ENCODE assay signal across 21 cellular contexts in the genomic region with DNA sequence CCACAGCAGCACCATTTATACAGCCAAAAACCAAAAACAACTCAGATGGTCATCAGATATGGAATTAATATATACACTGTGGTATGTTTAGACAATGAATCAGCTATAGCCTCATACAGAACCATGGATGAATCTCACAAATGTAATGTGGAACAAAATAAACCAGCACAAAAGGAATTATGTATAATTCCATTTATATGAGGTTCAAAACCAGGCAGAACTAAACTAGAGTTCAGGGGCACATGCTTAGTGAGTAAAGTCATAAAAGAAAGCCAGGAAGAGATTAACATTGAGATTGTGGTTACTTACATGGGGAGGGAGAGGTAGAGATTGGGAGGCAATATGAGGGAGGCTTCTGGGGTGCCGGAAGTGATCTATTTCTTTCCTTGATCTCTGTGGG.
DNase-seq lines count a peak whose midpoint lies in the region; ATAC-seq, FAIRE-seq and TF ChIP-seq lines count a peak whose summit lies in the region.
"Had no signal": no experiment of that assay in that cellular context is flagged by ENCODE, and none has a peak within 500 bp of the region (broad histone marks: within the 10 kb centered on the region; RNA-seq: fewer than 3 reads in every experiment).

No MANE protein-coding gene starts in this region.

- no peak overlapping the region for H3K9ac ChIP-seq in HepG2 (ENCODE audit: insufficient read depth, low read depth, low read length)

- POLR2A ChIA-PET in HepG2 (lab: Yijun Ruan, JAX): no interaction called here

- peaks cover 39% of the 10 kb centered on the region for H3K9me3 Mint-ChIP-seq in chondrocyte (ENCODE audit: low read depth)
- H3K9me3 Mint-ChIP-seq: natural killer cell treated with Interleukin-12 subunit alpha and Interleukin-12 subunit beta and Interleukin-15 and Interleukin-18, amount 100 ng/mL, for 72 hours had no signal

- no peak overlapping the region for H3K4me3 ChIP-seq in HepG2 (replicated peaks in 1 of 3; ENCODE audit: insufficient read depth in 1 of 3, low read depth in 2 of 3, low read length in 3 of 3)
- H3K4me3 ChIP-seq: psoas muscle, SK-N-MC, thyroid gland had no signal

- 58% methylated on average over 1 of the region's 1 CpG for WGBS in HepG2 (ENCODE audit: low lambda C conversion rate)

- no peak overlapping the region for H3K27ac ChIP-seq in HepG2 (ENCODE audit: extremely low read length, insufficient read depth, low read length)
- H3K27ac ChIP-seq: C4-2B, psoas muscle, SK-N-MC, thyroid gland had no signal

- no peak for FAIRE-seq in HepG2 (lab: Jason Lieb, UNC)
- FAIRE-seq: colon had no signal

- TF ChIP-seq EP300 in HepG2 (IDR thresholded peaks at IDR 0.05; ENCODE audit: low read depth in 2 of 2, low read length in 2 of 2): no peak
- TF ChIP-seq EP300 in HepG2 (CRISPR knock-in tag; IDR thresholded peaks at IDR 0.05; ENCODE audit: borderline replicate concordance): no peak

- H3K36me3 Mint-ChIP-seq in chondrocyte (ENCODE audit: low read depth): peaks cover 15% of the 10 kb centered on the region

- peaks cover 9% of the 10 kb centered on the region for H3K4me1 ChIP-seq in HepG2 (ENCODE audit: insufficient read depth, low read length)
- H3K4me1 ChIP-seq: psoas muscle, thyroid gland had no signal

- CTCF ChIA-PET in HepG2 (lab: Yijun Ruan, JAX; ENCODE audit: low intra/inter-chr PET ratio, low total read pairs): no interaction called here

- no peaks in the 10 kb centered on the region for H3K36me3 ChIP-seq in HepG2 (replicated peaks in 1 of 2; ENCODE audit: control insufficient read depth in 1 of 2, insufficient read depth in 2 of 2, low read length in 2 of 2)
- H3K36me3 ChIP-seq: thyroid gland had no signal

- H3K27me3 Mint-ChIP-seq in chondrocyte (ENCODE audit: low read depth): no peaks in the 10 kb centered on the region

- peak overlapping the region; percentile 55 for H3K27ac Mint-ChIP-seq in chondrocyte (ENCODE audit: unreplicated experiment)
- H3K27ac Mint-ChIP-seq: activated T-helper 2 cell treated with anti-CD3 and anti-CD28 coated beads, Interferon-gamma antibody, Interleukin-2, Interleukin-4, amounts not matched to agents 10 μg/mL and 5 μg/mL and 100 μg/mL, durations not matched to agents 14 hours and 24 hours and 36 hours; natural killer cell treated with Interleukin-12 subunit alpha and Interleukin-12 subunit beta and Interleukin-15 and Interleukin-18, amount 100 ng/mL, for 72 hours; stimulated activated memory B cell treated with anti-CD40 and anti-IgM and Interleukin-4, amounts not matched to agents 10 μg/mL and 1 μg/mL and 100 μg/mL, for 72 hours had no signal

- no peak overlapping the region for H2AFZ ChIP-seq in HepG2 (ENCODE audit: low read length)

- no peak overlapping the region for H3K4me2 ChIP-seq in HepG2 (ENCODE audit: low read depth, low read length)

- TF ChIP-seq CTCF in chondrocyte (IDR thresholded peaks at IDR 0.05) (no peak), HepG2 (CRISPR knock-in tag; IDR thresholded peaks at IDR 0.05) (no peak)

- no peaks in the 10 kb centered on the region for H4K20me1 ChIP-seq in HepG2 (ENCODE audit: insufficient read depth, low read length)

- no peak overlapping the region for H3K4me3 Mint-ChIP-seq in chondrocyte (ENCODE audit: unreplicated experiment)
- H3K4me3 Mint-ChIP-seq: natural killer cell treated with Interleukin-12 subunit alpha and Interleukin-12 subunit beta and Interleukin-15 and Interleukin-18, amount 100 ng/mL, for 72 hours; stimulated activated memory B cell treated with anti-CD40 and anti-IgM and Interleukin-4, amounts not matched to agents 10 μg/mL and 1 μg/mL and 100 μg/mL, for 72 hours had no signal

- intact Hi-C loops in HepG2 (cut with micrococcal nuclease; ENCODE audit: unreplicated experiment): no loop called here

- DNase-seq in Daoy (ENCODE audit: low read depth) (peak; percentile 59), M059J (ENCODE audit: low read depth) (peak; percentile 77), chondrocyte (ENCODE audit: low spot score) (no peak), iris pigment epithelial cell (ENCODE audit: low read depth) (peak; percentile 90), HepG2 (ENCODE audit: low spot score) (no peak)
- DNase-seq in stimulated activated CD4-positive, alpha-beta T cell treated with anti-CD3 and anti-CD28 coated beads, Interleukin-12 subunit alpha, Interleukin-12 subunit beta, amount 100 ng/mL, for 4 hours: no peak
- DNase-seq: activated CD4-positive, CD25-positive, alpha-beta regulatory T cell treated with anti-CD3 and anti-CD28 coated beads, Interleukin-2, amount 50 U/mL, for 72 hours; KG1; mesenchymal stem cell; NCI-H1092; NCI-H69; psoas muscle; thyroid gland had no signal

- ATAC-seq in HepG2 (no peak), GM21447 (IDR thresholded peaks at IDR 0.05; ENCODE audit: unreplicated experiment) (no peak), GM18907 (IDR thresholded peaks at IDR 0.05; ENCODE audit: unreplicated experiment) (no peak)
- ATAC-seq: natural killer cell treated with Interleukin-12 subunit alpha and Interleukin-12 subunit beta and Interleukin-15 and Interleukin-18, amount 100 ng/mL, for 72 hours; psoas muscle; stimulated activated memory B cell treated with anti-CD40 and anti-IgM and Interleukin-4, amounts not matched to agents 10 μg/mL and 1 μg/mL and 100 μg/mL, for 72 hours had no signal

- no TSS peak for BruUV-seq in HepG2 (replicated peaks; lab: Mats Ljungman, UMichigan)

- TF ChIP-seq RAD21 in HepG2 (CRISPR knock-in tag; IDR thresholded peaks at IDR 0.05): no peak

- H3K79me2 ChIP-seq in HepG2 (ENCODE audit: insufficient read depth, low read length): no peaks in the 10 kb centered on the region

- H3K9me3 ChIP-seq in HepG2 (ENCODE audit: low read length): peaks cover 6% of the 10 kb centered on the region
- H3K9me3 ChIP-seq: thyroid gland had no signal

- no peak for TF ChIP-seq POLR2A in HepG2 (IDR thresholded peaks at IDR 0.05; ENCODE audit: insufficient read depth in 1 of 2, low read depth in 2 of 2, low read length in 2 of 2)

- in situ Hi-C loops in HepG2 (cut with HindIII; ENCODE audit: extremely low pct_ligation_motif_present, low pct_unique_long_range_greater_than_20kb): no loop called here

- no peaks in the 10 kb centered on the region for H3K27me3 ChIP-seq in HepG2 (ENCODE audit: control insufficient read depth in 1 of 2, insufficient read depth in 2 of 2, low read length in 2 of 2)
- H3K27me3 ChIP-seq: thyroid gland had no signal

- peaks cover 13% of the 10 kb centered on the region for H3K4me1 Mint-ChIP-seq in chondrocyte (ENCODE audit: low read depth)
- H3K4me1 Mint-ChIP-seq: stimulated activated memory B cell treated with anti-CD40 and anti-IgM and Interleukin-4, amounts not matched to agents 10 μg/mL and 1 μg/mL and 100 μg/mL, for 72 hours had no signal

TF ChIP-seq in HepG2, 621 proteins besides CTCF, POLR2A, EP300 and RAD21:
- TF ChIP-seq RFX5 (IDR thresholded peaks at IDR 0.05; ENCODE audit: low read depth, low read length): no peak
- TF ChIP-seq HMGA1 (CRISPR knock-in tag; conservative IDR thresholded peaks at IDR 0.05): no peak
- TF ChIP-seq SSRP1 (CRISPR knock-in tag; IDR thresholded peaks at IDR 0.05): no peak
- no peak for TF ChIP-seq ZNF800 (CRISPR knock-in tag; IDR thresholded peaks at IDR 0.05)
- no peak for TF ChIP-seq ZNF556 (CRISPR knock-in tag; IDR thresholded peaks at IDR 0.05; ENCODE audit: borderline replicate concordance)
- no peak for TF ChIP-seq ZNF557 (CRISPR knock-in tag; IDR thresholded peaks at IDR 0.05)
- no peak for TF ChIP-seq KLF13 (CRISPR knock-in tag; IDR thresholded peaks at IDR 0.05)
- TF ChIP-seq NRL (CRISPR knock-in tag; IDR thresholded peaks at IDR 0.05; ENCODE audit: borderline replicate concordance): no peak
- TF ChIP-seq, protein P1, sequence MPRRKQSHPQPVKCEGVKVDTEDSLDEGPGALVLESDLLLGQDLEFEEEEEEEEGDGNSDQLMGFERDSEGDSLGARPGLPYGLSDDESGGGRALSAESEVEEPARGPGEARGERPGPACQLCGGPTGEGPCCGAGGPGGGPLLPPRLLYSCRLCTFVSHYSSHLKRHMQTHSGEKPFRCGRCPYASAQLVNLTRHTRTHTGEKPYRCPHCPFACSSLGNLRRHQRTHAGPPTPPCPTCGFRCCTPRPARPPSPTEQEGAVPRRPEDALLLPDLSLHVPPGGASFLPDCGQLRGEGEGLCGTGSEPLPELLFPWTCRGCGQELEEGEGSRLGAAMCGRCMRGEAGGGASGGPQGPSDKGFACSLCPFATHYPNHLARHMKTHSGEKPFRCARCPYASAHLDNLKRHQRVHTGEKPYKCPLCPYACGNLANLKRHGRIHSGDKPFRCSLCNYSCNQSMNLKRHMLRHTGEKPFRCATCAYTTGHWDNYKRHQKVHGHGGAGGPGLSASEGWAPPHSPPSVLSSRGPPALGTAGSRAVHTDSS (CRISPR knock-in tag; conservative IDR thresholded peaks at IDR 0.05): no peak
- TF ChIP-seq HNRNPUL1 (IDR thresholded peaks at IDR 0.05; ENCODE audit: low read depth, low read length): no peak
- no peak for TF ChIP-seq ZNF883 (CRISPR knock-in tag; IDR thresholded peaks at IDR 0.05; ENCODE audit: not compliant biosample characterization)

Comparison
In these comparisons a context has a peak if more than half of its experiments do, and no peak if none do; other contexts are left out.
1. DNase-seq: peak in Daoy (single experiment), M059J (single experiment) and iris pigment epithelial cell (single experiment); none in chondrocyte (single experiment), HepG2 (single experiment) and stimulated activated CD4-positive, alpha-beta T cell treated with anti-CD3 and anti-CD28 coated beads, Interleukin-12 subunit alpha, Interleukin-12 subunit beta, amount 100 ng/mL, for 4 hours (single experiment).